11 cellular contexts compared by ENCODE assay signal in genomic region chr11:61718046-61718531, GRCh38. TPM values are rescaled to one million over a fixed set of nuclear protein-coding genes. Genes with fewer than 3 reads are reported as not detected.
A peak's percentile ranks its signal among the peaks of the same experiment; 100 is the strongest.
DNase-seq lines count a peak whose midpoint lies in the region; ATAC-seq and TF ChIP-seq lines count a peak whose summit lies in the region.
"Had no signal": no experiment of that assay in that cellular context is flagged by ENCODE, and none has a peak within 500 bp of the region (broad histone marks: within the 10 kb centered on the region; RNA-seq: fewer than 3 reads in every experiment).

No MANE protein-coding gene starts in this region.

- H3F3A ChIP-seq in neural cell (ENCODE audit: insufficient read depth, low read length, poor library complexity, severe bottlenecking): no peaks in the 10 kb centered on the region

- no peaks in the 10 kb centered on the region for H3K79me2 ChIP-seq in fibroblast of lung (ENCODE audit: control insufficient read depth, insufficient read depth, low read length)
- H3K79me2 ChIP-seq in neural cell (replicated peaks; ENCODE audit: insufficient read depth, low read length): no peaks in the 10 kb centered on the region

- H3K36me3 ChIP-seq in fibroblast of lung (ENCODE audit: control insufficient read depth, insufficient read depth, low read length) (no peaks in the 10 kb centered on the region), neural cell (ENCODE audit: insufficient read depth, low read length) (no peaks in the 10 kb centered on the region), urinary bladder (ENCODE audit: insufficient read depth) (no peaks in the 10 kb centered on the region)

- intact Hi-C loops in Right ventricle myocardium superior (cut with DNase I): no loop called here
- intact Hi-C loops in cardiac septum (cut with DNase I): no loop called here

- peak overlapping the region; percentile 75 for H3K4me2 ChIP-seq in fibroblast of lung (ENCODE audit: extremely low read depth, insufficient read depth, low read length)
- no peak overlapping the region for H3K4me2 ChIP-seq in neural cell (ENCODE audit: low read length)

- peak; percentile 4 for ATAC-seq in Right ventricle myocardium superior (ENCODE audit: poor library complexity)
- ATAC-seq in HG03460 (IDR thresholded peaks at IDR 0.05; ENCODE audit: unreplicated experiment): no peak
- no peak for ATAC-seq in GM18868 (IDR thresholded peaks at IDR 0.05; ENCODE audit: unreplicated experiment)

- TF ChIP-seq CTCF in fibroblast of lung (conservative IDR thresholded peaks at IDR 0.05 in 1 of 2, IDR thresholded peaks at IDR 0.05 in 1 of 2; ENCODE audit: low read depth in 1 of 2, low read length in 2 of 2) (no peak), neural cell (IDR thresholded peaks at IDR 0.05; ENCODE audit: poor library complexity, severe bottlenecking) (no peak)

- H4K20me1 ChIP-seq in fibroblast of lung (ENCODE audit: control insufficient read depth, extremely low read depth, insufficient read depth, low read length) (no peaks in the 10 kb centered on the region), neural cell (ENCODE audit: insufficient read depth) (no peaks in the 10 kb centered on the region)

- no peak overlapping the region for H2AFZ ChIP-seq in fibroblast of lung (ENCODE audit: low read length)
- peak overlapping the region; percentile 33 for H2AFZ ChIP-seq in neural cell (ENCODE audit: low read depth, low read length)

- H3K27ac ChIP-seq in fibroblast of lung (ENCODE audit: insufficient read depth, low read length) (peak overlapping the region; percentile 53), neural cell (ENCODE audit: low read length) (peak overlapping the region; percentile 42), urinary bladder (ENCODE audit: low read depth) (no peak overlapping the region)

- H3K27me3 ChIP-seq in fibroblast of lung (ENCODE audit: control insufficient read depth, insufficient read depth, low read length) (peaks cover 6% of the 10 kb centered on the region), neural cell (ENCODE audit: insufficient read depth, low read depth, low read length) (no peaks in the 10 kb centered on the region)

- H3K4me3 ChIP-seq in fibroblast of lung (replicated peaks in 1 of 4; ENCODE audit: control extremely low read depth in 1 of 4, insufficient read depth in 1 of 4, low read depth in 3 of 4, low read length in 4 of 4): peak overlapping the region; percentile 5 to 60 (median 33)
- H3K4me3 ChIP-seq in neural cell (ENCODE audit: low read length): peak overlapping the region; percentile 65
- peak overlapping the region; percentile 30 for H3K4me3 ChIP-seq in urinary bladder (ENCODE audit: low read depth, low read length)

- no peak for TF ChIP-seq RAD21 in neural cell (conservative IDR thresholded peaks at IDR 0.05)

- H3K9ac ChIP-seq in fibroblast of lung (ENCODE audit: insufficient read depth, low read length) (peak overlapping the region; percentile 44), neural cell (ENCODE audit: low read length) (peak overlapping the region; percentile 70)

- no peaks in the 10 kb centered on the region for H3K9me2 ChIP-seq in neural cell (ENCODE audit: insufficient read depth, low read length)

- no peaks in the 10 kb centered on the region for H3K9me3 ChIP-seq in fibroblast of lung (ENCODE audit: control insufficient read depth, insufficient read depth, low read depth, low read length)
- no peaks in the 10 kb centered on the region for H3K9me3 ChIP-seq in neural cell (ENCODE audit: low read length)

- DNase-seq in Right ventricle myocardium superior (no peak), cardiac septum (ENCODE audit: low spot score) (no peak), fibroblast of lung (ENCODE audit: low read depth in 2 of 2) (no peak), T-helper 9 cell (no peak)
- DNase-seq: activated B cell treated with CpG ODN at 0.5 μM for 24 hours; activated naive CD4-positive, alpha-beta T cell treated with anti-CD3 and anti-CD28 coated beads, Interleukin-2, amount 10 ng/mL, durations not matched to agents 7 days and 5 days; NCI-H1048 had no signal

- TF ChIP-seq EP300 in neural cell (conservative IDR thresholded peaks at IDR 0.05; ENCODE audit: poor library complexity, severe bottlenecking): no peak

- H3K4me1 ChIP-seq in fibroblast of lung (ENCODE audit: control insufficient read depth, extremely low read depth, insufficient read depth, low read length) (peaks cover 6% of the 10 kb centered on the region), urinary bladder (ENCODE audit: insufficient read depth) (no peaks in the 10 kb centered on the region)

- 21% methylated on average over 9 of the region's 9 CpGs for WGBS in urinary bladder

TF ChIP-seq in neural cell, 6 proteins besides CTCF, POLR2A, EP300 and RAD21:
- no peak for TF ChIP-seq SMC3 (conservative IDR thresholded peaks at IDR 0.05; ENCODE audit: poor library complexity)

RNA-seq across cellular contexts. Expression of gene MYRF, which starts 34.3 kb away (rescaled TPM):
- total RNA-seq in Right ventricle myocardium superior (0.16 TPM), cardiac septum (0.27 TPM), fibroblast of lung (under 0.01 and 0.17 TPM in 2 replicates), urinary bladder (4.7 TPM)
- polyA plus RNA-seq in fibroblast of lung (0.10 and 0.11 TPM in 2 replicates), neural cell (0.16 and 0.86 TPM in 2 replicates), urinary bladder (0.79 TPM)
- polyA plus RNA-seq in fibroblast of lung (2012): 0.27 and 0.28 TPM in 2 replicates
- polyA minus RNA-seq in fibroblast of lung (ENCODE audit: low replicate concordance) (0.30 and 0.67 TPM in 2 replicates), neural cell (0.46 TPM in 1 of 2 replicates, not detected in the other)

RNA-seq across cellular contexts. Expression of gene DAGLA, which starts 37.9 kb away (rescaled TPM):
- total RNA-seq in Right ventricle myocardium superior: 4.2 TPM
- 3.3 TPM for total RNA-seq in cardiac septum
- total RNA-seq in fibroblast of lung: 1.3 and 2.0 TPM in 2 replicates
- 1.00 and 1.4 TPM in 2 replicates for polyA plus RNA-seq in fibroblast of lung
- polyA plus RNA-seq in fibroblast of lung (2012): 1.8 and 2.6 TPM in 2 replicates
- 5.5 and 9.5 TPM in 2 replicates for polyA minus RNA-seq in fibroblast of lung (ENCODE audit: low replicate concordance)
- polyA plus RNA-seq in neural cell: 4.5 and 5.7 TPM in 2 replicates
- polyA minus RNA-seq in neural cell: 9.7 and 12.4 TPM in 2 replicates
- total RNA-seq in urinary bladder: 1.8 TPM
- polyA plus RNA-seq in urinary bladder: 2.5 TPM
- total RNA-seq: activated B cell treated with CpG ODN at 0.5 μM for 24 hours had no signal
